9 cellular contexts compared by ENCODE assay signal in genomic region chr1:223628233-223628632, GRCh38. TPM values are rescaled to one million over a fixed set of nuclear protein-coding genes. Genes with fewer than 3 reads are reported as not detected.
A peak's percentile ranks its signal among the peaks of the same experiment; 100 is the strongest.
DNase-seq lines count a peak whose midpoint lies in the region; ATAC-seq and TF ChIP-seq lines count a peak whose summit lies in the region.
"Had no signal": no experiment of that assay in that cellular context is flagged by ENCODE, and none has a peak within 500 bp of the region (broad histone marks: within the 10 kb centered on the region; RNA-seq: fewer than 3 reads in every experiment).

No MANE protein-coding gene starts in this region.

- H3K4me3 Mint-ChIP-seq in HFFc6 = no peak overlapping the region
- H3K4me3 Mint-ChIP-seq: activated naive CD4-positive, alpha-beta T cell treated with anti-CD3 and anti-CD28 coated beads, Interleukin-2, amount 50 U/mL, for 24 hours had no signal

- H3K36me3 Mint-ChIP-seq in HFFc6 (ENCODE audit: low read depth) = no peaks in the 10 kb centered on the region
- H3K36me3 Mint-ChIP-seq: activated naive CD4-positive, alpha-beta T cell treated with anti-CD3 and anti-CD28 coated beads, Interleukin-2, amount 50 U/mL, for 24 hours had no signal

- no peak overlapping the region for H3K27ac Mint-ChIP-seq in HFFc6
- H3K27ac Mint-ChIP-seq: activated naive CD4-positive, alpha-beta T cell treated with anti-CD3 and anti-CD28 coated beads, Interleukin-2, amount 50 U/mL, for 24 hours had no signal

- no peaks in the 10 kb centered on the region for H3K9me3 Mint-ChIP-seq in HFFc6
- H3K9me3 Mint-ChIP-seq: activated naive CD4-positive, alpha-beta T cell treated with anti-CD3 and anti-CD28 coated beads, Interleukin-2, amount 50 U/mL, for 24 hours had no signal

- no peaks in the 10 kb centered on the region for H3K4me1 Mint-ChIP-seq in HFFc6 (ENCODE audit: low read depth)

- peaks cover 33% of the 10 kb centered on the region for H3K27me3 Mint-ChIP-seq in HFFc6 (ENCODE audit: insufficient read depth)
- H3K27me3 Mint-ChIP-seq: activated naive CD4-positive, alpha-beta T cell treated with anti-CD3 and anti-CD28 coated beads, Interleukin-2, amount 50 U/mL, for 24 hours had no signal

- DNase-seq in ELR (ENCODE audit: low read depth) (peak; percentile 62), HFFc6 (peak; percentile 11), NCI-H82 (lab: John Stamatoyannopoulos, UW) (peak; percentile 79), activated T-cell treated with anti-CD3 and anti-CD28 coated beads for 48 hours (ENCODE audit: low read depth) (peak; percentile 48), germinal center (ENCODE audit: low spot score) (peak; percentile 42), retinal pigment epithelial cell (ENCODE audit: low read depth) (no peak), omental fat pad (ENCODE audit: low spot score) (no peak)

- TF ChIP-seq CTCF in HFFc6 (IDR thresholded peaks at IDR 0.05) (peak; percentile 92), retinal pigment epithelial cell (conservative IDR thresholded peaks at IDR 0.05; ENCODE audit: low read depth, low read length) (peak; percentile 70), omental fat pad (IDR thresholded peaks at IDR 0.05) (no peak)

- ATAC-seq in omental fat pad (ENCODE audit: low FRiP score) = no peak
- no peak for ATAC-seq in GM19328 (IDR thresholded peaks at IDR 0.05; ENCODE audit: unreplicated experiment)

- H3K4me3 ChIP-seq in retinal pigment epithelial cell (ENCODE audit: low read length) = no peak overlapping the region

RNA-seq across cellular contexts. Expression of gene CAPN8, which starts 37.3 kb away (rescaled TPM):
- not detected for total RNA-seq in HFFc6 (2021; fragmentation: NEBNext Ultra II Directional; extraction: Animal tissue kit (Norgen Biotek cat#: 25700))
- not detected for total RNA-seq in omental fat pad

Comparison
In these comparisons a context has a peak if more than half of its experiments do, and no peak if none do; other contexts are left out.
1. DNase-seq: peak in ELR (single experiment), HFFc6 (single experiment), NCI-H82 (single experiment), activated T-cell treated with anti-CD3 and anti-CD28 coated beads for 48 hours (single experiment) and germinal center (single experiment); none in retinal pigment epithelial cell (single experiment) and omental fat pad (single experiment).
2. CTCF ChIP-seq: peak in HFFc6 (single experiment) and retinal pigment epithelial cell (single experiment); none in omental fat pad (0 of 3).